In the genomic region with DNA sequence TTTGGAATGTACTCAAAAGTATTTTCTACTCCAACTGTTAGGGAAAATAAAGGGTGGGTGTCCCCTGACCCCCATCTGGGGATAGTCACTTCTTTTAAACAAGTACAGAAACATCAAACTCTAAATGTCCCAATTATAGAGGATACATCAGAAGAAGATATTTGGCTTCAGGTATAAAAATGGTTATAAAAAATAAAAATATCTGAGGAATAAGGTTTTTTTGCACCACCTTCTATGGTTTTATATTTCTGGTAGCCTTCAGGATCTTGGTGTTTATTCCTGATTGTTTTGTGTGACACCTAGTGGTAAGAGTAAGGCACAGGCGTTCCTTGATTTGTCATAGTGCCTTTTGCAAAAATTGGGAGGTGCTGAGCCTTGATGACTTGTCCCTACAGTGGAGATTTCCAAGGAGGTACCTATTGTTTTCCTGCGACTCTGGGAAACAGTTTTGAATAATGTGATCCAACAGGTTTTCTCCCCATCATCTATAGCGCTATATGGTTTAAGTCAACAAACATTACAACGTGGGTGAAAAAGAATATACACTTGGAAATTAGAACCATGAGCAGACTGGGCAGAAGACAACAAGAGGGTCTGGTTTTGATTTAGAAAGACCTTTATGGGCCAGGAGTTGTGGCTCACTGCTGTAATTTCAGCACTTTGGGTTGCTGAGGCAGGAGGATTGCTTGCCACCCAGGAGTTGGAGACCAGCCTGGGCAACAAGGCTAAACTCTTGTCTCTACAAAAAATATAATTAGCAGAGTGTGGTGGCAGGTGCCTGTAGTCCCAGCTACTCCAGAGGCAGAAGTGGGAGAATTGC, we compare ENCODE assay signal across 8 cellular contexts. TPM values are rescaled to one million over a fixed set of nuclear protein-coding genes. Genes with fewer than 3 reads are reported as not detected.
A peak's percentile ranks its signal among the peaks of the same experiment; 100 is the strongest.
DNase-seq lines count a peak whose midpoint lies in the region; ATAC-seq, FAIRE-seq and TF ChIP-seq lines count a peak whose summit lies in the region.

No MANE protein-coding gene starts in this region.

- no peaks in the 10 kb centered on the region for H3K27me3 Mint-ChIP-seq in activated naive CD8-positive, alpha-beta T cell treated with anti-CD3 and anti-CD28 coated beads, Interleukin-2, amount 10 ng/mL, durations not matched to agents 7 days and 5 days

- POLR2A ChIA-PET in BJ (lab: Charles Lee), result no interaction called here
- POLR2A ChIA-PET in activated naive CD8-positive, alpha-beta T cell treated with anti-CD3 and anti-CD28 coated beads, Interleukin-2, amount 10 ng/mL, durations not matched to agents 7 days and 5 days (lab: Charles Lee), result interaction anchor here (1.0 kb wide), 1 partner anchor 68 kb away, joined by 3 read pairs; no protein-coding TSS in a partner anchor

- no peak overlapping the region for H3K4me3 Mint-ChIP-seq in activated naive CD8-positive, alpha-beta T cell treated with anti-CD3 and anti-CD28 coated beads, Interleukin-2, amount 10 ng/mL, durations not matched to agents 7 days and 5 days

- peak; percentile 57 for FAIRE-seq in GM12892 (lab: Jason Lieb, UNC)

- no peak for ATAC-seq in activated naive CD8-positive, alpha-beta T cell treated with anti-CD3 and anti-CD28 coated beads, Interleukin-2, amount 10 ng/mL, durations not matched to agents 7 days and 5 days (ENCODE audit: low read depth)
- ATAC-seq in GM18519 (IDR thresholded peaks at IDR 0.05; ENCODE audit: low FRiP score, unreplicated experiment) (no peak), GM18498 (IDR thresholded peaks at IDR 0.05; ENCODE audit: unreplicated experiment) (no peak)

- peaks cover 33% of the 10 kb centered on the region for H3K4me1 Mint-ChIP-seq in activated naive CD8-positive, alpha-beta T cell treated with anti-CD3 and anti-CD28 coated beads, Interleukin-2, amount 10 ng/mL, durations not matched to agents 7 days and 5 days

- DNase-seq in BJ (ENCODE audit: low read depth) (no peak), GM12892 (ENCODE audit: insufficient read length) (no peak), NCI-H2196 treated with DMSO at 0.1 percent for 48 hours (lab: John Stamatoyannopoulos, UW; ENCODE audit: unreplicated experiment) (peak; percentile 67), iPS-NIHi7 (ENCODE audit: extremely low spot score) (peak; percentile 69), stromal cell of bone marrow (ENCODE audit: low read depth) (peak; percentile 68)
- DNase-seq in activated naive CD8-positive, alpha-beta T cell treated with anti-CD3 and anti-CD28 coated beads, Interleukin-2, amount 10 ng/mL, durations not matched to agents 7 days and 5 days, result no peak

- no peaks in the 10 kb centered on the region for H3K9me3 Mint-ChIP-seq in activated naive CD8-positive, alpha-beta T cell treated with anti-CD3 and anti-CD28 coated beads, Interleukin-2, amount 10 ng/mL, durations not matched to agents 7 days and 5 days

- H3K27me3 ChIP-seq in BJ (ENCODE audit: control insufficient read depth, insufficient read depth, low read length), result no peaks in the 10 kb centered on the region

- TF ChIP-seq CTCF in BJ (IDR thresholded peaks at IDR 0.05; ENCODE audit: insufficient read depth, low read depth, low read length), result peak; percentile 79

- H3K27ac Mint-ChIP-seq in activated naive CD8-positive, alpha-beta T cell treated with anti-CD3 and anti-CD28 coated beads, Interleukin-2, amount 10 ng/mL, durations not matched to agents 7 days and 5 days, result peak overlapping the region; percentile 10

- CTCF ChIA-PET in BJ (lab: Yijun Ruan, JAX), result interaction anchor here (0.9 to 4.9 kb wide), 5 partner anchors 9 to 265 kb away, joined by 3 to 28 read pairs (median 4); no protein-coding TSS in a partner anchor

- peaks cover 19% of the 10 kb centered on the region for H3K36me3 Mint-ChIP-seq in activated naive CD8-positive, alpha-beta T cell treated with anti-CD3 and anti-CD28 coated beads, Interleukin-2, amount 10 ng/mL, durations not matched to agents 7 days and 5 days

- no peak overlapping the region for H3K4me3 ChIP-seq in BJ (ENCODE audit: low read depth, low read length)

- peaks cover 14% of the 10 kb centered on the region for H3K36me3 ChIP-seq in BJ (ENCODE audit: control insufficient read depth, insufficient read depth, low read length)

- no peak for TF ChIP-seq POLR2A in GM12892 (IDR thresholded peaks at IDR 0.05; ENCODE audit: low read depth, low read length)

RNA-seq across cellular contexts. Expression of gene NFKBIA, which starts 2.5 kb away (rescaled TPM):
- polyA plus RNA-seq in BJ (2011; rRNA removed), result 35.3 and 73.2 TPM in 2 replicates
- 131 and 193 TPM in 2 replicates for polyA minus RNA-seq in BJ (2011; rRNA and poly(A)+ RNA removed)
- 229 TPM for polyA plus RNA-seq in GM12892 (2012; ENCODE audit: missing spikeins)
- 10 to 100 TPM; 85.5 to 88.1 TPM for total RNA-seq in activated naive CD8-positive, alpha-beta T cell treated with anti-CD3 and anti-CD28 coated beads, Interleukin-2, amount 10 ng/mL, durations not matched to agents 7 days and 5 days

Comparison
In these comparisons a context has a peak if more than half of its experiments do, and no peak if none do; other contexts are left out.
1. DNase-seq: peak in NCI-H2196 treated with DMSO at 0.1 percent for 48 hours (single experiment), iPS-NIHi7 (single experiment) and stromal cell of bone marrow (single experiment); none in BJ (single experiment), GM12892 (single experiment) and activated naive CD8-positive, alpha-beta T cell treated with anti-CD3 and anti-CD28 coated beads, Interleukin-2, amount 10 ng/mL, durations not matched to agents 7 days and 5 days (single experiment).